ENCODE assay signal across 9 cellular contexts in genomic region chr21:38768385-38769071, GRCh38. TPM values are rescaled to one million over a fixed set of nuclear protein-coding genes. Genes with fewer than 3 reads are reported as not detected.
DNase-seq lines count a peak whose midpoint lies in the region; ATAC-seq, FAIRE-seq and TF ChIP-seq lines count a peak whose summit lies in the region.
"Had no signal": no experiment of that assay in that cellular context is flagged by ENCODE, and none has a peak within 500 bp of the region (broad histone marks: within the 10 kb centered on the region; RNA-seq: fewer than 3 reads in every experiment).

No MANE protein-coding gene starts in this region.

- H3K36me3 Mint-ChIP-seq in stimulated activated effector memory CD8-positive, alpha-beta T cell treated with anti-CD3 and anti-CD28 coated beads, Interleukin-12 subunit alpha, Interleukin-12 subunit beta, amount 100 ng/mL, for 72 hours: peaks cover 11% of the 10 kb centered on the region

- no peak for TF ChIP-seq CTCF in fibroblast of villous mesenchyme (IDR thresholded peaks at IDR 0.05; ENCODE audit: insufficient read depth, low read depth, low read length)

- no peak for TF ChIP-seq POLR2A in H54 (IDR thresholded peaks at IDR 0.05; ENCODE audit: low read depth, low read length)

- in situ Hi-C loops in ACHN (cut with HindIII; ENCODE audit: low pct_ligation_motif_present, low pct_unique_long_range_greater_than_20kb, low sequenced_read_pairs): no loop called here
- in situ Hi-C loops in G401 (cut with HindIII; ENCODE audit: low sequenced_read_pairs): no loop called here

- H3K9me3 Mint-ChIP-seq in stimulated activated effector memory CD8-positive, alpha-beta T cell treated with anti-CD3 and anti-CD28 coated beads, Interleukin-12 subunit alpha, Interleukin-12 subunit beta, amount 100 ng/mL, for 72 hours: peaks cover 3% of the 10 kb centered on the region

- peak overlapping the region; percentile 81 for H3K27ac Mint-ChIP-seq in stimulated activated effector memory CD8-positive, alpha-beta T cell treated with anti-CD3 and anti-CD28 coated beads, Interleukin-12 subunit alpha, Interleukin-12 subunit beta, amount 100 ng/mL, for 72 hours

- no peak for FAIRE-seq in H54 (lab: Jason Lieb, UNC)

- H3K4me1 Mint-ChIP-seq in stimulated activated effector memory CD8-positive, alpha-beta T cell treated with anti-CD3 and anti-CD28 coated beads, Interleukin-12 subunit alpha, Interleukin-12 subunit beta, amount 100 ng/mL, for 72 hours: peaks cover 52% of the 10 kb centered on the region

- peak; percentile 44 for DNase-seq in H54 (ENCODE audit: insufficient read length, low spot score)
- DNase-seq in activated CD8-positive, alpha-beta memory T cell treated with anti-CD3 and anti-CD28 coated beads for 4 hours (ENCODE audit: low read depth in 2 of 2): peak; percentile 7 to 25
- peak; percentile 99 for DNase-seq in fibroblast of villous mesenchyme (ENCODE audit: low read depth)
- DNase-seq in stimulated activated effector memory CD8-positive, alpha-beta T cell treated with anti-CD3 and anti-CD28 coated beads, Interleukin-12 subunit alpha, Interleukin-12 subunit beta, amount 100 ng/mL, for 72 hours (ENCODE audit: low spot score in 2 of 2): peak; percentile 10 to 74
- no peak for DNase-seq in ACHN
- DNase-seq in G401 (ENCODE audit: low spot score): no peak
- no peak for DNase-seq in medulla oblongata (ENCODE audit: extremely low spot score)
- DNase-seq: glutamatergic neuron had no signal

- peak; percentile 72 for ATAC-seq in stimulated activated effector memory CD8-positive, alpha-beta T cell treated with anti-CD3 and anti-CD28 coated beads, Interleukin-12 subunit alpha, Interleukin-12 subunit beta, amount 100 ng/mL, for 72 hours
- no peak for ATAC-seq in GM21786 (IDR thresholded peaks at IDR 0.05; ENCODE audit: unreplicated experiment)

- H3K4me3 Mint-ChIP-seq in stimulated activated effector memory CD8-positive, alpha-beta T cell treated with anti-CD3 and anti-CD28 coated beads, Interleukin-12 subunit alpha, Interleukin-12 subunit beta, amount 100 ng/mL, for 72 hours: peak overlapping the region; percentile 58

- H3K4me3 ChIP-seq in fibroblast of villous mesenchyme (ENCODE audit: low read depth, low read length): no peak overlapping the region

RNA-seq across cellular contexts. Expression of gene ETS2, which starts 37.2 kb away (rescaled TPM):
- 36.7 and 45.8 TPM in 2 replicates for total RNA-seq in fibroblast of villous mesenchyme
- total RNA-seq in G401 (2014; rRNA removed; shearing (Covaris generic)): 0.86 and 1.8 TPM in 2 replicates

Comparison
In these comparisons a context has a peak if more than half of its experiments do, and no peak if none do; other contexts are left out.
1. DNase-seq: peak in H54 (single experiment), activated CD8-positive, alpha-beta memory T cell treated with anti-CD3 and anti-CD28 coated beads for 4 hours (2 of 2), fibroblast of villous mesenchyme (single experiment) and stimulated activated effector memory CD8-positive, alpha-beta T cell treated with anti-CD3 and anti-CD28 coated beads, Interleukin-12 subunit alpha, Interleukin-12 subunit beta, amount 100 ng/mL, for 72 hours (2 of 2); none in ACHN (single experiment), G401 (single experiment) and medulla oblongata (single experiment).
2. RNA of gene ETS2, which starts 37.2 kb away (total RNA-seq): 36.7 to 45.8 TPM in fibroblast of villous mesenchyme; 0.86 to 1.8 TPM in G401; every median in the first group is over 10 times any median in the second.